In the genomic region with DNA sequence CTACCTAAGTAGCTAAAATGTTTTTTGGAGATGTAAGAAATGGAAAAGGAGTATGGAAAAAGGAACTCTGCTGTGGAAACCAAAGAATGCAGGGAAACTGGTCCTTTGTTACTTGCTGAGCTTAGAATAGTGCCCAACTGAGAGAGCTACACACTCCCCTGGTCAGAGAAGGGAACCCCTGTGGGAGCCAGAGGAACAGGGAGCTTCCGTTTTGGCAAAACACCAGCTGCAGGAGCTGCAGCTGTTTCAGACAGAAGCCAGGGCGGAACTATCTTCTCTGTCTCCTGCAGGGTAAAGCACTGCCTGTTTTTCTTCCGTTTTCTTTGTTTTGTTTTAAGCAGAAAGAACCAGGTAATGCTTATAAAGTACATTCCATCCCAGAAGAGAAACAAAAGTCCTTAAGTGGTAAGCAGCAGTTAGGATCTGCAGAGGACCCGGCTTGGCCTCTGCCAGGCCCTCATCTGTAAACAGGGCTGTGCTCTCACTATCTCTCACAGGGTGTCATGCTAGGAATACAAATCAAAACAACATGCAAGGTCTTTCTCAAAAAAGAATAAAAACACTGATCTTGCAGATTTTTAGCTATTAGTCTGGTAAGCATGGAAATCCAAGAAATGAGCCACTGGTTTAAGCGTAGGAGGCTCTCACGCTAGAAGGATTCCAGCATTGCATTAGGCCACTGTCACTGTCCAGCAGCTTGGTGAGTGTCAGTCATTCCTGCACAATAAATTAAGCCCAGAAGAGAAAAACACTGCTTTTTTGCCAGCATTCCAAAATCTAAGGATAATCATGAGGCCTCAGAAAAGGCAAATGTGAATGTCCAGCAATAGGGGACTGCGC, we compare ENCODE assay signal across 11 cellular contexts.
DNase-seq lines count a peak whose midpoint lies in the region; TF ChIP-seq lines count a peak whose summit lies in the region.
"Had no signal": no experiment of that assay in that cellular context is flagged by ENCODE, and none has a peak within 500 bp of the region (broad histone marks: within the 10 kb centered on the region; RNA-seq: fewer than 3 reads in every experiment).

No MANE protein-coding gene starts in this region.

- no peaks in the 10 kb centered on the region for H3K9me3 ChIP-seq in osteoblast (ENCODE audit: low read depth, low read length)
- H3K9me3 ChIP-seq: SJSA1 had no signal

- no peak overlapping the region for H3K4me2 ChIP-seq in osteoblast (ENCODE audit: insufficient read depth, low read length)

- H3K4me3 ChIP-seq in brain microvascular endothelial cell (ENCODE audit: low read depth, low read length) = no peak overlapping the region
- no peak overlapping the region for H3K4me3 ChIP-seq in osteoblast (ENCODE audit: insufficient read depth, low read length)
- H3K4me3 ChIP-seq: SJSA1 had no signal

- peak; percentile 65 for DNase-seq in CD1c-positive myeloid dendritic cell (ENCODE audit: extremely low spot score)
- peak; percentile 44 to 75 for DNase-seq in NCI-H2081 (lab: John Stamatoyannopoulos, UW)
- DNase-seq in brain microvascular endothelial cell = no peak
- peak; percentile 20 for DNase-seq in mucosa of gallbladder (ENCODE audit: low spot score)
- DNase-seq in osteoblast (ENCODE audit: insufficient read length, low spot score, missing footprints) = no peak
- DNase-seq in stimulated activated CD4-positive, alpha-beta T cell treated with anti-CD3 and anti-CD28 coated beads, Interleukin-15, amount 100 ng/mL, for 24 hours = no peak
- DNase-seq in NCI-H526 treated with DMSO at 0.1 percent for 48 hours (lab: John Stamatoyannopoulos, UW) = no peak
- no peak for DNase-seq in AG08396 (ENCODE audit: low spot score)
- DNase-seq: activated naive CD4-positive, alpha-beta T cell treated with anti-CD3 and anti-CD28 coated beads, Interleukin-2, amount 50 U/mL, for 16 hours; DMS79 treated with DMSO at 0.1 percent for 48 hours had no signal

- no peaks in the 10 kb centered on the region for H3K79me2 ChIP-seq in osteoblast (ENCODE audit: insufficient read depth, low read length)

- in situ Hi-C loops in brain microvascular endothelial cell (cut with HindIII; ENCODE audit: low pct_ligation_motif_present, low sequenced_read_pairs) = no loop called here

- H3K27me3 ChIP-seq in brain microvascular endothelial cell (replicated peaks) = no peaks in the 10 kb centered on the region
- no peaks in the 10 kb centered on the region for H3K27me3 ChIP-seq in osteoblast (ENCODE audit: insufficient read depth, low read length)
- H3K27me3 ChIP-seq: SJSA1 had no signal

- TF ChIP-seq CTCF in brain microvascular endothelial cell (IDR thresholded peaks at IDR 0.05; ENCODE audit: low read depth, low read length, missing control alignments) (peak; percentile 5), osteoblast (IDR thresholded peaks at IDR 0.05; ENCODE audit: extremely low read depth, low read depth, low read length) (no peak)

- no peaks in the 10 kb centered on the region for H3K36me3 ChIP-seq in brain microvascular endothelial cell (replicated peaks)
- H3K36me3 ChIP-seq in osteoblast (ENCODE audit: insufficient read depth, low read length) = peaks cover 6% of the 10 kb centered on the region
- H3K36me3 ChIP-seq: SJSA1 had no signal

- H4K20me1 ChIP-seq in osteoblast (ENCODE audit: insufficient read depth, low read length) = no peaks in the 10 kb centered on the region

- H3K27ac ChIP-seq in brain microvascular endothelial cell (no peak overlapping the region), osteoblast (ENCODE audit: low read depth, low read length) (no peak overlapping the region)
- H3K27ac ChIP-seq: SJSA1 had no signal

- H2AFZ ChIP-seq in osteoblast (ENCODE audit: low read length) = no peak overlapping the region

- H3K4me1 ChIP-seq in osteoblast (ENCODE audit: insufficient read depth, low read length) = no peaks in the 10 kb centered on the region
- H3K4me1 ChIP-seq: SJSA1 had no signal

Comparison
In these comparisons a context has a peak if more than half of its experiments do, and no peak if none do; other contexts are left out.
1. DNase-seq: peak in CD1c-positive myeloid dendritic cell (single experiment), NCI-H2081 (2 of 2) and mucosa of gallbladder (single experiment); none in brain microvascular endothelial cell (single experiment), osteoblast (single experiment), stimulated activated CD4-positive, alpha-beta T cell treated with anti-CD3 and anti-CD28 coated beads, Interleukin-15, amount 100 ng/mL, for 24 hours (single experiment), NCI-H526 treated with DMSO at 0.1 percent for 48 hours (single experiment) and AG08396 (single experiment).